In the genomic region with DNA sequence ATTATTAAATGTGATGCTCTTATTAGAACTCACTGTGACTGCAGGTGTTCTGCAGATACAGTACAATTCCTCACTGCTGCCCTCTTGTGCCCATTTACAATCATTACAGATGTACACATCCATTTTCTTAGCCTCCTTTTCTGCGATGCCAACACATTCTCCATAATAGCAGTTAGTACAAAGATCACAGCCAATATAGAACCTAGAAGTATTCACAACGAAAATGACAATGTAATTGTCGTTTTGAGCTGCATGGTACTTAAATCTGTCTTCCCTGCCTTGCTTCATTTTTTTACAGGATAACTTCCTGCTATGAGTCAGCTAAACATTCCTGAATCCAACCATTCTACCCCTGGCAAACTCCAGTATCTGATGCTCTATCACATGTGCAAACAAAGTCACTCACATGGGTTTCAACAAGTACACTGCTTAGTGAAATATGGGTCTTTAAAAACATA, we compare ENCODE assay signal across 8 cellular contexts. TPM values are rescaled to one million over a fixed set of nuclear protein-coding genes. Genes with fewer than 3 reads are reported as not detected.
DNase-seq lines count a peak whose midpoint lies in the region; ATAC-seq and TF ChIP-seq lines count a peak whose summit lies in the region.
"Not testable (repeated sequence)": the region's sequence is repeated elsewhere in the genome, so short reads cannot be mapped to it uniquely, and the experiment has no call there.

No MANE protein-coding gene starts in this region.

- WGBS in upper lobe of left lung, 2 donors, result 0 to 3% methylated on average over 3 of the region's 3 CpGs

- ATAC-seq in upper lobe of left lung (ENCODE audit: low FRiP score in 2 of 2), result peak; percentile 86 to 90

- H3K27ac ChIP-seq in caudate nucleus (ENCODE audit: low read depth, low read length); upper lobe of left lung: not testable (repeated sequence)

- in situ Hi-C loops in G401 (cut with HindIII; ENCODE audit: low sequenced_read_pairs), result not testable (repeated sequence)

- H3K4me3 ChIP-seq in upper lobe of left lung, result not testable (repeated sequence)

- not testable (repeated sequence) for H3K27me3 ChIP-seq in upper lobe of left lung

- H3K9me3 ChIP-seq in upper lobe of left lung, result not testable (repeated sequence)

- TF ChIP-seq POLR2A in upper lobe of left lung (IDR thresholded peaks at IDR 0.05), result not testable (repeated sequence)

- not testable (repeated sequence) for TF ChIP-seq EP300 in upper lobe of left lung (IDR thresholded peaks at IDR 0.05)

- H3K4me1 ChIP-seq in upper lobe of left lung, result not testable (repeated sequence)

- not testable (repeated sequence) for H3K36me3 ChIP-seq in upper lobe of left lung

- TF ChIP-seq CTCF in upper lobe of left lung (IDR thresholded peaks at IDR 0.05), result peak; percentile 62 to 84 (median 74)

- DNase-seq in G401 (ENCODE audit: low spot score), result peak; percentile 94
- DNase-seq in M059J (ENCODE audit: low read depth), result peak; percentile 79
- DNase-seq in NOMO-1 treated with DMSO at 0.1 percent for 48 hours (lab: John Stamatoyannopoulos, UW; ENCODE audit: unreplicated experiment), result peak; percentile 47
- DNase-seq in activated CD4-positive, CD25-positive, alpha-beta regulatory T cell treated with anti-CD3 and anti-CD28 coated beads, Interleukin-2, amount 50 U/mL, for 16 hours (ENCODE audit: low read depth, low spot score), result peak; percentile 46
- peak in 32 of 61 donors; percentile 0 to 88 (median 49) for DNase-seq in caudate nucleus (lab: John Stamatoyannopoulos, UW)
- DNase-seq in hippocampal formation (lab: John Stamatoyannopoulos, UW), result peak; percentile 11 to 87
- peak; percentile 95 for DNase-seq in pons (ENCODE audit: low spot score)
- peak in 1 of 2 donors; percentile 42 for DNase-seq in upper lobe of left lung

RNA-seq across cellular contexts. Expression of a gene that starts 8.1 kb away (rescaled TPM):
- 0.25 and 1.6 TPM in 2 replicates for total RNA-seq in G401 (2014; rRNA removed; shearing (Covaris generic))
- 0.89 and 1.5 TPM in 2 replicates for total RNA-seq in M059J (2014; rRNA removed; shearing (Covaris generic))
- total RNA-seq in upper lobe of left lung, result 10 to 100 TPM in 1 of 6 donors, 1 to 10 TPM in 5; 1.6 to 14.7 (median 2.7) TPM
